8 cellular contexts compared by ENCODE assay signal in the genomic region with DNA sequence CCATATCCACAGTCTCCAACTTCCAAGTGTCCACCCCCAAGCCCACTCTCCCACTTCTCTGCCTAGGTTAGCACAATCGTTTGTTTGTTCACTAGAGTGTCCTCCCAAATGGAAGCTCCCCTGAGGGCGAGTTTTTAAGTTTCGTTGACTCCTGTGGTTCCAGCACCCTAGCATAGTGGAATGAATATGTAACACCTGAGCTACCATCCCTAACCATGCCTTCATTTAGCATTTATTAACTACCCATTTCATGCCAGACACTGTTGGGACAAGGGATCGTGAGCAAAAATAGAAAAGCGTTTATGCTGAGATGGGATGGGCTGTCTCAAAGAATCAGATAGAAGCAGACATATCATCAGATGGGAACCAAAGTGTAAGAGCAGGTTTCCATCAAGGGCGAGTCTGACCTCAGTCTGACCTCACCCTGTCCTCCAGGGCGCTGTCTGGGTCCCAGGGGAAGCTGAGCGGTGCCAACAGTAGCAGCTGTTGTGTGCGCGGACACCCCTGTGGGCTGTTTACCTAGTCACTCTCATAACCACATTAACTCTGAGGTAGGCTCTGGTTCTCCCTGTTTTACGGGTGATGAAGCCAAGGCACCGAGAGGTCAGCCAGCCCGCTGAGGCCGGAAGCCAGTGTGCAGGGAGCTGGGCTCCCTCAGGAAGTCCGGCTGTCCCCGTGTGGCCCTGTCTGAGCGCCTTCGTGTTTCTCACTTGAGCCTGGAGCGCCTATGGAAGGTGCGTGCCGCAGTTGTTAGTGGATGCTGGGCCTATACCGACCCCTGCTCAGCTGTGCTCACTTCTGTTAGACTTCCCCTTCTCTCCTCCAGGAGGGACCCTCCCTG. TPM values are rescaled to one million over a fixed set of nuclear protein-coding genes. Genes with fewer than 3 reads are reported as not detected.
DNase-seq lines count a peak whose midpoint lies in the region; ATAC-seq, FAIRE-seq and TF ChIP-seq lines count a peak whose summit lies in the region.

No MANE protein-coding gene starts in this region.

- TF ChIP-seq CTCF in pancreas (IDR thresholded peaks at IDR 0.05) (no peak), omental fat pad (IDR thresholded peaks at IDR 0.05) (no peak)

- DNase-seq in NCI-H2196 treated with DMSO at 0.1 percent for 48 hours (lab: John Stamatoyannopoulos, UW; ENCODE audit: unreplicated experiment) (peak; percentile 46), pancreas (peak; percentile 77 to 88 (median 81)), T-helper 2 cell (no peak), omental fat pad (ENCODE audit: low spot score) (no peak), AG08396 (ENCODE audit: low spot score) (no peak), SW480 (ENCODE audit: low spot score) (no peak)

- no peak for FAIRE-seq in pancreas (lab: Jason Lieb, UNC)

- H3K9me3 ChIP-seq in pancreas: no peaks in the 10 kb centered on the region

- H3K4me3 ChIP-seq in pancreas: peak overlapping the region in 1 of 4 donors; percentile 13

- peaks cover 21 to 38% (median 23%) of the 10 kb centered on the region in 3 donors for H3K4me1 ChIP-seq in pancreas

- peak overlapping the region; percentile 61 to 81 (median 70) for H3K27ac ChIP-seq in pancreas

- H3K27me3 ChIP-seq in pancreas: no peaks in the 10 kb centered on the region

- peak; percentile 96 for ATAC-seq in GM19025 (IDR thresholded peaks at IDR 0.05; ENCODE audit: low read depth, unreplicated experiment)
- peak; percentile 72 for ATAC-seq in esophagus mucosa
- peak; percentile 81 to 89 (median 86) for ATAC-seq in pancreas
- ATAC-seq in omental fat pad (ENCODE audit: low FRiP score): no peak

- H3K36me3 ChIP-seq in pancreas: peaks cover 0 to 41% (median 8%) of the 10 kb centered on the region in 3 donors

- WGBS in pancreas, 2 donors: 14 to 21% methylated on average over 22 of the region's 22 CpGs

- intact Hi-C loops in pancreas (cut with DNase I): no loop called here

RNA-seq across cellular contexts. Expression of a gene that starts 6.2 kb away (rescaled TPM):
- total RNA-seq in esophagus mucosa (89.9 TPM), pancreas (10 to 100 TPM; 26.3 to 45.8 (median 32.1) TPM), omental fat pad (10 to 100 TPM; 42.2 to 62.9 (median 49.8) TPM)
- polyA plus RNA-seq in pancreas: 10 to 100 TPM; 26.4 to 34.4 TPM

RNA-seq across cellular contexts. Expression of a gene that starts 42.4 kb away (rescaled TPM):
- total RNA-seq in esophagus mucosa: not detected
- total RNA-seq in pancreas: under 1 TPM; 0.20 to 0.98 (median 0.57) TPM
- 1 to 10 TPM; 1.2 to 4.1 TPM for polyA plus RNA-seq in pancreas
- under 1 TPM; 0.19 to 0.96 (median 0.49) TPM for total RNA-seq in omental fat pad

RNA-seq across cellular contexts. Expression of a gene that starts 44.4 kb away (rescaled TPM):
- total RNA-seq in esophagus mucosa (75.5 TPM), pancreas (10 to 100 TPM; 32.2 to 45.3 (median 37.3) TPM), omental fat pad (10 to 100 TPM; 46.5 to 72.5 (median 70.7) TPM)
- polyA plus RNA-seq in pancreas: 10 to 100 TPM; 53.4 to 63.6 TPM

RNA-seq across cellular contexts. Expression of a gene that starts 47.1 kb away (rescaled TPM):
- total RNA-seq in esophagus mucosa (30.3 TPM), pancreas (10 to 100 TPM in 3 of 6 donors, 1 to 10 TPM in 3; 6.5 to 14.7 (median 10.7) TPM), omental fat pad (10 to 100 TPM; 27.8 to 39.3 (median 30.4) TPM)
- polyA plus RNA-seq in pancreas: 10 to 100 TPM; 11.7 to 14.1 TPM

RNA-seq across cellular contexts. Expression of a gene that starts 54.0 kb away (rescaled TPM):
- total RNA-seq in esophagus mucosa (161 TPM), pancreas (100 to 1,000 TPM in 1 of 6 donors, 10 to 100 TPM in 5; 38.6 to 101 (median 58.3) TPM), omental fat pad (100 to 1,000 TPM in 3 of 4 donors, 10 to 100 TPM in 1; 91.6 to 133 (median 111) TPM)
- polyA plus RNA-seq in pancreas: 10 to 100 TPM; 22.0 to 68.7 TPM

Comparison
In these comparisons a context has a peak if more than half of its experiments do, and no peak if none do; other contexts are left out.
1. DNase-seq: peak in NCI-H2196 treated with DMSO at 0.1 percent for 48 hours (single experiment) and pancreas (6 of 6); none in T-helper 2 cell (0 of 5), omental fat pad (single experiment), AG08396 (single experiment) and SW480 (single experiment).